Comparison of ENCODE assay signal across 33 cellular contexts in the genomic region with DNA sequence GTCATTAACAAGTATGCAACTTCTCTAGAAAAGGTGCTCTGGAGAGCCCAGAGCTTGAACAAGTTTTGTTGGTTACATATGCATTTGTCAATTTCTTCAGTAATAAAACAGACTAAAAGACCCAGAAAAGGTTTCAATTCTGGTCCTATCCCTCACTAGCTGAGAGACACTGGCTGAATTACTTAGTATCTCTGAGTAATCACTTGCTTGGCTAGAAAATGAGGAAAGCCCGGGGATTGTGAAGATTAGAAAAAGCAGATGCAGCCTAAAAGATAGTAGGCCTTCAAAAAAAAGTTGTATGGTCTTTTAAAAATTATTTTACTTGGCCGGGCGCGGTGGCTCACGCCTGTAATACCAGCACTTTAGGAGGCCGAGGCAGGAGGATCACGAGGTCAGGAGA.
"Had no signal": no experiment of that assay in that cellular context is flagged by ENCODE, and none has a peak within 500 bp of the region (broad histone marks: within the 10 kb centered on the region; RNA-seq: fewer than 3 reads in every experiment).

No MANE protein-coding gene starts in this region.

- H3K27ac Mint-ChIP-seq: activated CD4-positive, alpha-beta T cell treated with anti-CD3 and anti-CD28 coated beads, Interleukin-2, amount 10 ng/mL, durations not matched to agents 24 days and 14 days; activated CD8-positive, alpha-beta T cell treated with anti-CD3 and anti-CD28 coated beads for 36 hours; activated naive CD4-positive, alpha-beta T cell treated with anti-CD3 and anti-CD28 coated beads, Interleukin-2, amount 50 U/mL, for 24 hours; activated naive CD8-positive, alpha-beta T cell treated with anti-CD3 and anti-CD28 coated beads, Interleukin-2, amount 10 ng/mL, durations not matched to agents 7 days and 5 days; activated T-cell treated with anti-CD3 and anti-CD28 coated beads, Interleukin-2, amount 50 U/mL, for 72 hours; activated T-helper 2 cell treated with anti-CD3 and anti-CD28 coated beads, Interferon-gamma antibody, Interleukin-2, Interleukin-4, amounts not matched to agents 10 μg/mL and 5 μg/mL and 100 μg/mL, durations not matched to agents 14 hours and 24 hours and 36 hours had no signal

- H3K9me3 ChIP-seq: ascending aorta, Peyer's patch had no signal

- DNase-seq: activated CD4-positive, alpha-beta T cell treated with anti-CD3 and anti-CD28 coated beads for 1 hour; activated CD4-positive, alpha-beta T cell treated with anti-CD3 and anti-CD28 coated beads, Interleukin-2, amount 10 ng/mL, durations not matched to agents 24 days and 14 days; activated CD4-positive, alpha-beta T cell treated with anti-CD3 and anti-CD28 coated beads, Interleukin-2, amount 50 U/mL, for 4 hours; activated CD4-positive, CD25-positive, alpha-beta regulatory T cell; activated CD8-positive, alpha-beta T cell treated with anti-CD3 and anti-CD28 coated beads for 36 hours; activated gamma-delta T cell; activated naive CD4-positive, alpha-beta T cell treated with Interleukin-2 at 50 U/mL for 16 hours; activated naive CD8-positive, alpha-beta T cell treated with anti-CD3 and anti-CD28 coated beads, Interleukin-2, amount 10 ng/mL, durations not matched to agents 7 days and 5 days; activated T-cell treated with anti-CD3 and anti-CD28 coated beads, Interleukin-2, amount 50 U/mL, for 1 hour; activated T-cell treated with anti-CD3 and anti-CD28 coated beads, Interleukin-2, amount 50 U/mL, for 72 hours; amygdala; NCI-H1105; NCI-H1436; NCI-H1694; NCI-H1930; NCI-H2081 treated with DMSO at 0.1 percent for 48 hours; NCI-H345; NCI-H524 treated with DMSO at 0.1 percent for 48 hours; PC-3; Peyer's patch; RPMI8226; SIG-M5; T-cell; T1000; WERI-Rb-1 had no signal

- H3K27ac ChIP-seq: ascending aorta, cardiac muscle cell, Peyer's patch, WERI-Rb-1 had no signal

- H3K4me3 ChIP-seq: ascending aorta, cardiac muscle cell, Peyer's patch had no signal

- H3K36me3 ChIP-seq: ascending aorta, cardiac muscle cell, Peyer's patch had no signal

- ATAC-seq: activated CD8-positive, alpha-beta T cell treated with anti-CD3 and anti-CD28 coated beads for 36 hours; activated T-cell treated with anti-CD3 and anti-CD28 coated beads, Interleukin-2, amount 50 U/mL, for 72 hours; PC-3; Right ventricle myocardium inferior; SK-N-SH treated with all-trans-retinoic acid at 6 μM for 48 hours; T-cell had no signal

- H3K4me3 Mint-ChIP-seq: activated CD4-positive, alpha-beta T cell treated with anti-CD3 and anti-CD28 coated beads, Interleukin-2, amount 10 ng/mL, durations not matched to agents 24 days and 14 days; activated CD8-positive, alpha-beta T cell treated with anti-CD3 and anti-CD28 coated beads for 36 hours; activated naive CD4-positive, alpha-beta T cell treated with anti-CD3 and anti-CD28 coated beads, Interleukin-2, amount 50 U/mL, for 24 hours; activated naive CD8-positive, alpha-beta T cell treated with anti-CD3 and anti-CD28 coated beads, Interleukin-2, amount 10 ng/mL, durations not matched to agents 7 days and 5 days; activated T-cell treated with anti-CD3 and anti-CD28 coated beads, Interleukin-2, amount 50 U/mL, for 72 hours; central memory CD8-positive, alpha-beta T cell; T-cell had no signal

- H3K27me3 Mint-ChIP-seq: activated CD4-positive, alpha-beta T cell treated with anti-CD3 and anti-CD28 coated beads, Interleukin-2, amount 10 ng/mL, durations not matched to agents 24 days and 14 days; activated CD8-positive, alpha-beta T cell treated with anti-CD3 and anti-CD28 coated beads for 36 hours; activated naive CD4-positive, alpha-beta T cell treated with anti-CD3 and anti-CD28 coated beads, Interleukin-2, amount 50 U/mL, for 24 hours; activated naive CD8-positive, alpha-beta T cell treated with anti-CD3 and anti-CD28 coated beads, Interleukin-2, amount 10 ng/mL, durations not matched to agents 7 days and 5 days; central memory CD8-positive, alpha-beta T cell; T-cell had no signal

- H3K9me3 Mint-ChIP-seq: activated CD4-positive, alpha-beta T cell treated with anti-CD3 and anti-CD28 coated beads, Interleukin-2, amount 10 ng/mL, durations not matched to agents 24 days and 14 days; activated CD8-positive, alpha-beta T cell treated with anti-CD3 and anti-CD28 coated beads for 36 hours; activated naive CD4-positive, alpha-beta T cell treated with anti-CD3 and anti-CD28 coated beads, Interleukin-2, amount 50 U/mL, for 24 hours; activated naive CD8-positive, alpha-beta T cell treated with anti-CD3 and anti-CD28 coated beads, Interleukin-2, amount 10 ng/mL, durations not matched to agents 7 days and 5 days; activated T-cell treated with anti-CD3 and anti-CD28 coated beads, Interleukin-2, amount 50 U/mL, for 72 hours; activated T-helper 2 cell treated with anti-CD3 and anti-CD28 coated beads, Interferon-gamma antibody, Interleukin-2, Interleukin-4, amounts not matched to agents 10 μg/mL and 5 μg/mL and 100 μg/mL, durations not matched to agents 14 hours and 24 hours and 36 hours; central memory CD8-positive, alpha-beta T cell; T-cell had no signal

- FAIRE-seq: TTC549 had no signal

- H3K27me3 ChIP-seq: ascending aorta, cardiac muscle cell, Peyer's patch had no signal
